Comparison of ENCODE assay signal across 1 cellular context in genomic region chr11:108511851-108512474, GRCh38.
A peak's percentile ranks its signal among the peaks of the same experiment; 100 is the strongest.
TF ChIP-seq lines count a peak whose summit lies in the region.

No MANE protein-coding gene starts in this region.

TF ChIP-seq in HepG2, 621 proteins besides CTCF, POLR2A, EP300 and RAD21:
- TF ChIP-seq KDM5A (IDR thresholded peaks at IDR 0.05; ENCODE audit: borderline replicate concordance, low read length) (no peak), MAFK (conservative IDR thresholded peaks at IDR 0.05 in 1 of 2, IDR thresholded peaks at IDR 0.05 in 1 of 2; ENCODE audit: low read length in 2 of 2) (peak; percentile 20 to 63; a peak in 3 of 4 replicates), CBX5 (CRISPR knock-in tag; IDR thresholded peaks at IDR 0.05; ENCODE audit: borderline replicate concordance) (no peak), MAFF (IDR thresholded peaks at IDR 0.05; ENCODE audit: low read depth, low read length) (0 out of 2 replicates have a peak, but pooled peaks have one; percentile 29)
